ENCODE assay signal across 25 cellular contexts in genomic region chr12:64798165-64798564, GRCh38.
"Had no signal": no experiment of that assay in that cellular context is flagged by ENCODE, and none has a peak within 500 bp of the region (broad histone marks: within the 10 kb centered on the region; RNA-seq: fewer than 3 reads in every experiment).

No MANE protein-coding gene starts in this region.

- H3K4me3 ChIP-seq: colonic mucosa, coronary artery, dorsolateral prefrontal cortex, esophagus muscularis mucosa, esophagus squamous epithelium, gastrocnemius medialis, gastroesophageal sphincter, heart left ventricle, heart right ventricle had no signal

- H3K9me3 Mint-ChIP-seq: dendritic cell treated with granulocyte-macrophage colony-stimulating factor and Interleukin-4, amounts not matched to agents 40 ng/mL and 50 ng/mL, for 4 days; effector memory CD8-positive, alpha-beta T cell; endodermal cell had no signal

- H3K27ac ChIP-seq: colonic mucosa, coronary artery, dorsolateral prefrontal cortex, epithelial cell of prostate, esophagus muscularis mucosa, esophagus squamous epithelium, foreskin keratinocyte, gastrocnemius medialis, gastroesophageal sphincter, heart left ventricle, heart right ventricle had no signal

- H3K4me1 ChIP-seq: colonic mucosa, esophagus muscularis mucosa, foreskin keratinocyte, gastrocnemius medialis had no signal

- ATAC-seq: effector memory CD8-positive, alpha-beta T cell; esophagus mucosa; foreskin keratinocyte; gastrocnemius medialis; gastroesophageal sphincter; heart left ventricle; heart right ventricle had no signal

- H3K4me3 Mint-ChIP-seq: dendritic cell treated with granulocyte-macrophage colony-stimulating factor and Interleukin-4, amounts not matched to agents 40 ng/mL and 50 ng/mL, for 4 days; effector memory CD8-positive, alpha-beta T cell; endodermal cell had no signal

- H3K27me3 ChIP-seq: colonic mucosa, dorsolateral prefrontal cortex, gastrocnemius medialis, heart left ventricle, heart right ventricle had no signal

- H3K9me3 ChIP-seq: colonic mucosa, esophagus muscularis mucosa, esophagus squamous epithelium, gastrocnemius medialis, gastroesophageal sphincter, heart left ventricle, heart right ventricle had no signal

- DNase-seq: colonic mucosa; cortex of kidney; dermis blood vessel endothelial cell; dorsolateral prefrontal cortex; effector CD4-positive, alpha-beta T cell; effector CD8-positive, alpha-beta T cell; effector memory CD4-positive, alpha-beta T cell; effector memory CD8-positive, alpha-beta T cell; endodermal cell; erythroblast; esophagus squamous epithelium; foreskin fibroblast; foreskin keratinocyte; foreskin melanocyte; gastrocnemius medialis; glutamatergic neuron; head of caudate nucleus; heart left ventricle; heart right ventricle had no signal

- H3K36me3 ChIP-seq: colonic mucosa, esophagus muscularis mucosa, esophagus squamous epithelium, gastrocnemius medialis, gastroesophageal sphincter, heart left ventricle, heart right ventricle had no signal

- H3K27ac Mint-ChIP-seq: dendritic cell treated with granulocyte-macrophage colony-stimulating factor and Interleukin-4, amounts not matched to agents 40 ng/mL and 50 ng/mL, for 4 days; effector memory CD8-positive, alpha-beta T cell; endodermal cell had no signal
